9 cellular contexts compared by ENCODE assay signal in genomic region chr20:25077610-25078169, GRCh38. TPM values are rescaled to one million over a fixed set of nuclear protein-coding genes. Genes with fewer than 3 reads are reported as not detected.
DNase-seq lines count a peak whose midpoint lies in the region; ATAC-seq, FAIRE-seq and TF ChIP-seq lines count a peak whose summit lies in the region.
"Had no signal": no experiment of that assay in that cellular context is flagged by ENCODE, and none has a peak within 500 bp of the region (broad histone marks: within the 10 kb centered on the region; RNA-seq: fewer than 3 reads in every experiment).

No MANE protein-coding gene starts in this region.

- H4K20me1 ChIP-seq in GM12878 (ENCODE audit: control insufficient read depth, insufficient read depth) = no peaks in the 10 kb centered on the region

- H3K79me2 ChIP-seq in GM12878 (ENCODE audit: control insufficient read depth, insufficient read depth, low read length) = no peaks in the 10 kb centered on the region

- no peak overlapping the region for H3K27ac Mint-ChIP-seq in activated CD4-positive, alpha-beta T cell treated with anti-CD3 and anti-CD28 coated beads, Interleukin-2, amount 10 ng/mL, durations not matched to agents 24 days and 14 days

- in situ Hi-C loops in GM12878 (cut with MboI) = no loop called here

- BruUV-seq in GM12878 (replicated peaks; lab: Mats Ljungman, UMichigan) = no TSS peak

- TF ChIP-seq POLR2A in GM12878 (IDR thresholded peaks at IDR 0.05; ENCODE audit: low read depth, low read length) = no peak

- RAD21 ChIA-PET in GM12878 (lab: Charles Lee; ENCODE audit: unreplicated experiment) = no interaction called here

- CTCF ChIA-PET in GM12878 (lab: Yijun Ruan, JAX) = interaction anchor here (1.0 to 2.8 kb wide), 5 partner anchors 12 to 101 kb away, joined by 3 to 8 read pairs (median 3); no protein-coding TSS in a partner anchor

- FAIRE-seq in GM12878 (lab: Jason Lieb, UNC) = no peak
- FAIRE-seq: G401.6 had no signal

- TF ChIP-seq CTCF in GM12878 (IDR thresholded peaks at IDR 0.05 in 2 of 3, conservative IDR thresholded peaks at IDR 0.05 in 1 of 3; ENCODE audit: control insufficient read depth in 2 of 3, extremely low read depth in 1 of 3, insufficient read depth in 1 of 3, low read depth in 3 of 3, low read length in 3 of 3) = no peak
- no peak for TF ChIP-seq CTCF in upper lobe of right lung (IDR thresholded peaks at IDR 0.05)

- peak; percentile 79 for ATAC-seq in GM12878
- peak; percentile 19 for ATAC-seq in left colon
- ATAC-seq in upper lobe of right lung = peak; percentile 74
- no peak for ATAC-seq in HG02852 (IDR thresholded peaks at IDR 0.05; ENCODE audit: unreplicated experiment)
- no peak for ATAC-seq in GM18519 (IDR thresholded peaks at IDR 0.05; ENCODE audit: low FRiP score, unreplicated experiment)

- H3K36me3 ChIP-seq in GM12878 (ENCODE audit: control insufficient read depth in 2 of 2, insufficient read depth in 2 of 2, low read length in 1 of 2) = no peaks in the 10 kb centered on the region
- H3K36me3 ChIP-seq in upper lobe of right lung = no peaks in the 10 kb centered on the region

- DNase-seq in activated CD4-positive, alpha-beta T cell treated with anti-CD3 and anti-CD28 coated beads, Interleukin-2, amount 10 ng/mL, durations not matched to agents 24 days and 14 days = no peak
- DNase-seq in activated CD4-positive, alpha-beta T cell treated with anti-CD3 and anti-CD28 coated beads for 4 hours = no peak
- no peak for DNase-seq in GM12878 (ENCODE audit: low read depth, low spot score)
- DNase-seq in left colon = peak in 1 of 2 donors; percentile 21
- DNase-seq in upper lobe of right lung = peak; percentile 86
- no peak for DNase-seq in foreskin melanocyte

- H3K36me3 Mint-ChIP-seq in activated CD4-positive, alpha-beta T cell treated with anti-CD3 and anti-CD28 coated beads, Interleukin-2, amount 10 ng/mL, durations not matched to agents 24 days and 14 days (ENCODE audit: low read depth) = peaks cover 2% of the 10 kb centered on the region

- H3K4me2 ChIP-seq in GM12878 (ENCODE audit: control insufficient read depth, insufficient read depth) = peak overlapping the region; percentile 86

- no peak overlapping the region for H3K27ac ChIP-seq in GM12878 (ENCODE audit: control insufficient read depth, insufficient read depth)
- H3K27ac ChIP-seq in upper lobe of right lung = no peak overlapping the region

- H3K4me1 ChIP-seq in GM12878 (ENCODE audit: control insufficient read depth, insufficient read depth, low read length) (no peaks in the 10 kb centered on the region), upper lobe of right lung (peaks cover 10% of the 10 kb centered on the region)

- SMC1A ChIA-PET in GM12878 (lab: Charles Lee; ENCODE audit: uncharacterized antibody, unreplicated experiment) = interaction anchor here (0.6 to 1.8 kb wide), 5 partner anchors 13 to 322 kb away, joined by 3 to 6 read pairs (median 4); no protein-coding TSS in a partner anchor

- intact Hi-C loops in activated CD4-positive, alpha-beta T cell treated with anti-CD3 and anti-CD28 coated beads, Interleukin-2, amount 10 ng/mL, durations not matched to agents 24 days and 14 days (cut with micrococcal nuclease) = no loop called here
- intact Hi-C loops in GM12878 (cut with micrococcal nuclease; ENCODE audit: unreplicated experiment) (no loop called here), left colon (cut with DNase I, micrococcal nuclease) (loop anchor here in 1 of 2 donors (5.0 kb wide), 1 partner anchor 100 kb away; no protein-coding TSS in a partner anchor), upper lobe of right lung (cut with DNase I) (no loop called here)

- POLR2A ChIA-PET in GM12878 (lab: Charles Lee) = no interaction called here

- peak overlapping the region; percentile 58 for H2AFZ ChIP-seq in GM12878 (ENCODE audit: control insufficient read depth, low read depth, low read length)

- H3K27me3 Mint-ChIP-seq in activated CD4-positive, alpha-beta T cell treated with anti-CD3 and anti-CD28 coated beads, Interleukin-2, amount 10 ng/mL, durations not matched to agents 24 days and 14 days = peaks cover 78% of the 10 kb centered on the region

- 23% methylated on average over 38 of the region's 38 CpGs for WGBS in GM12878 (ENCODE audit: insufficient coverage, insufficient replicate concordance, low lambda C conversion rate, missing lambda C conversion rate)

- H3K9ac ChIP-seq in GM12878 (ENCODE audit: control insufficient read depth, insufficient read depth, low read length) = no peak overlapping the region; the same call in 1 of the 2 replicates

- no peak for TF ChIP-seq RAD21 in GM12878 (IDR thresholded peaks at IDR 0.05; ENCODE audit: insufficient read depth, low read depth, low read length)

- H3K4me3 Mint-ChIP-seq in activated CD4-positive, alpha-beta T cell treated with anti-CD3 and anti-CD28 coated beads, Interleukin-2, amount 10 ng/mL, durations not matched to agents 24 days and 14 days = peak overlapping the region; percentile 21

- H3K9me3 ChIP-seq in GM12878 (replicated peaks; ENCODE audit: control insufficient read depth, insufficient read depth, low read length) (no peaks in the 10 kb centered on the region; the same call in 2 of the 3 replicates), upper lobe of right lung (no peaks in the 10 kb centered on the region)

- peak overlapping the region; percentile 28; the same call in 1 of the 2 replicates for H3K4me3 ChIP-seq in GM12878
- H3K4me3 ChIP-seq in upper lobe of right lung = peak overlapping the region; percentile 28

- H3K27me3 ChIP-seq in GM12878 (replicated peaks in 1 of 2; ENCODE audit: control insufficient read depth in 2 of 2, insufficient read depth in 2 of 2, low read length in 1 of 2) = peaks cover 3 to 18% of the 10 kb centered on the region in 2 experiments
- peaks cover 68% of the 10 kb centered on the region for H3K27me3 ChIP-seq in upper lobe of right lung

- peaks cover 5% of the 10 kb centered on the region for H3K4me1 Mint-ChIP-seq in activated CD4-positive, alpha-beta T cell treated with anti-CD3 and anti-CD28 coated beads, Interleukin-2, amount 10 ng/mL, durations not matched to agents 24 days and 14 days

- no peak for TF ChIP-seq EP300 in GM12878 (IDR thresholded peaks at IDR 0.05; ENCODE audit: borderline replicate concordance in 1 of 2, control insufficient read depth in 1 of 2, low read depth in 2 of 2, low read length in 2 of 2)

- peaks cover 4% of the 10 kb centered on the region for H3K9me3 Mint-ChIP-seq in activated CD4-positive, alpha-beta T cell treated with anti-CD3 and anti-CD28 coated beads, Interleukin-2, amount 10 ng/mL, durations not matched to agents 24 days and 14 days

TF ChIP-seq in GM12878, 131 proteins besides CTCF, POLR2A, EP300 and RAD21 (continues in another document):
- TF ChIP-seq YY1 (IDR thresholded peaks at IDR 0.05; ENCODE audit: low read depth, low read length) = 0 out of 2 replicates have a peak, but pooled peaks have one; percentile 3

RNA-seq across cellular contexts. Expression of gene VSX1, which starts 4.3 kb away (rescaled TPM):
- total RNA-seq in activated CD4-positive, alpha-beta T cell treated with anti-CD3 and anti-CD28 coated beads, Interleukin-2, amount 10 ng/mL, durations not matched to agents 24 days and 14 days = not detected in 2 replicates
- total RNA-seq in GM12878 (2013; cell fraction: nucleolus; rRNA removed) = not detected in 2 replicates
- total RNA-seq in GM12878 (2014; rRNA removed) (not detected in 2 replicates), GM12878 (2014; rRNA removed; fragmentation: Illumina TruSeq; extraction: Trizol) (not detected in 2 replicates), GM12878 (2021) (not detected in 2 replicates), left colon (not detected), upper lobe of right lung (not detected)
- not detected for polyA plus RNA-seq in GM12878 (2011; ENCODE audit: low read depth)
- polyA plus RNA-seq in GM12878 (2011; rRNA removed) (0.03 and 0.05 TPM in 2 replicates), GM12878 (2014; fragmentation: Illumina TruSeq; extraction: Trizol) (not detected in 2 replicates), GM12878 (2014; fragmentation: Nextera tagmentation; extraction: Ambion mirVana) (not detected), GM12878 (2014; rRNA removed) (not detected in 2 replicates), GM12878 (2016; fragmentation: Nextera tagmentation; extraction: Ambion mirVana) (not detected)
- 0.03 TPM in 1 of 2 replicates, not detected in the other for polyA plus RNA-seq in GM12878 (2011; cell fraction: cytosol; rRNA removed)
- 0.12 TPM in 1 of 2 replicates, not detected in the other for polyA plus RNA-seq in GM12878 (2011; cell fraction: nucleus; rRNA removed)
- polyA plus RNA-seq in GM12878 (2012) = not detected in 2 replicates
- not detected in 2 replicates for polyA minus RNA-seq in GM12878 (2011; rRNA and poly(A)+ RNA removed)
- polyA minus RNA-seq in GM12878 (2011; cell fraction: cytosol; rRNA and poly(A)+ RNA removed) = not detected in 2 replicates
- polyA minus RNA-seq in GM12878 (2011; cell fraction: nucleus; rRNA and poly(A)+ RNA removed) = not detected in 2 replicates

RNA-seq across cellular contexts. Expression of gene ACSS1, which starts 19.8 kb away (rescaled TPM):
- 13.0 and 13.5 TPM in 2 replicates for total RNA-seq in activated CD4-positive, alpha-beta T cell treated with anti-CD3 and anti-CD28 coated beads, Interleukin-2, amount 10 ng/mL, durations not matched to agents 24 days and 14 days
- total RNA-seq in GM12878 (2013; cell fraction: nucleolus; rRNA removed) = 29.0 and 30.9 TPM in 2 replicates
- total RNA-seq in GM12878 (2014; rRNA removed) (30.5 and 35.2 TPM in 2 replicates), GM12878 (2014; rRNA removed; fragmentation: Illumina TruSeq; extraction: Trizol) (13.1 and 13.6 TPM in 2 replicates), GM12878 (2021) (44.4 and 44.9 TPM in 2 replicates), left colon (10 to 100 TPM; 37.8 to 43.6 TPM), upper lobe of right lung (37.2 TPM)
- 12.9 TPM for polyA plus RNA-seq in GM12878 (2011; ENCODE audit: low read depth)
- polyA plus RNA-seq in GM12878 (2011; rRNA removed) (22.2 and 31.1 TPM in 2 replicates), GM12878 (2014; fragmentation: Illumina TruSeq; extraction: Trizol) (25.0 and 31.1 TPM in 2 replicates), GM12878 (2014; fragmentation: Nextera tagmentation; extraction: Ambion mirVana) (1 to 10 TPM; 1.3 to 6.7 TPM), GM12878 (2014; rRNA removed) (33.0 and 36.4 TPM in 2 replicates), GM12878 (2016; fragmentation: Nextera tagmentation; extraction: Ambion mirVana) (10 to 100 TPM; 27.4 to 36.6 TPM)
- polyA plus RNA-seq in GM12878 (2011; cell fraction: cytosol; rRNA removed) = 42.2 and 43.5 TPM in 2 replicates
- polyA plus RNA-seq in GM12878 (2011; cell fraction: nucleus; rRNA removed) = 71.2 and 72.8 TPM in 2 replicates
- 23.9 and 24.9 TPM in 2 replicates for polyA plus RNA-seq in GM12878 (2012)
- 38.5 and 48.2 TPM in 2 replicates for polyA minus RNA-seq in GM12878 (2011; rRNA and poly(A)+ RNA removed)
- 13.5 and 15.2 TPM in 2 replicates for polyA minus RNA-seq in GM12878 (2011; cell fraction: cytosol; rRNA and poly(A)+ RNA removed)
- 16.3 and 23.6 TPM in 2 replicates for polyA minus RNA-seq in GM12878 (2011; cell fraction: nucleus; rRNA and poly(A)+ RNA removed)

Comparison
In these comparisons a context has a peak if more than half of its experiments do, and no peak if none do; other contexts are left out.
1. ATAC-seq: peak in GM12878 (single experiment), left colon (single experiment) and upper lobe of right lung (single experiment); none in HG02852 (single experiment) and GM18519 (single experiment).